8 cellular contexts compared by ENCODE assay signal in the genomic region with DNA sequence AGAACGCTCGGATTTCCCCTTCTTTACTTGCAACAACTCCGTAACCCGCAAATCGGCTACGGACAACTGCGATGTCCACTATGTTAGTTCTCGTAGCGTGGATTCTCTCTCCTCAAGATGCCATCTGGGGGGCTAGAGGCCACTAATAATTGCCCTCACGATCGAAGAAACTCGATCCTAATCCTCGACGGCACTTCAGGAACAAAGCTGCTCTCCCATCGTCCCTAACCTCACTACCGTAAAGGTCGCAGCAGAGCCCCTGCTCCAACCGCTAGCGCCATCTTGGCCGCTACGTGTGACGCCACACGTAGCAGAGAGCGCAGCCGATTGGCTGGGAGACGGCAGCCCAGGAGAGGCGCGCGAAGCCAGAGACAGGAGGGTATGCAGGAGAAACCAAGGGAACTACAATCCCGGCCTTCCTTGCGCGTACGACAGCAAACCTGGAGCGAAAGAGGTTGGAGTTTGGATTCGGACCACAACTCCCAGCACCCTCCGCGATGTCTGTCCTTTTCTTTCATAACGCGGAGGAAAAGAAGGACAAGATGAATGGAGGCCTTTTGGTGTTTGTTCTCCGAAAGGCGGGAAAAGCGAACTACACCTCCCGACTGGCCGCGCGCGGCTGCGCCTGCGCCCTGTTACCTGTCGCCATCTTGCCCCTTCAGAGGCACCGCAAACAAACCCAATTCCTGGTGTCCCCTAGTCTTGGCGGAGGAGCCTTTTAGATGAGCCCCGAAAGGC. TPM values are rescaled to one million over a fixed set of nuclear protein-coding genes. Genes with fewer than 3 reads are reported as not detected.
DNase-seq lines count a peak whose midpoint lies in the region; ATAC-seq and TF ChIP-seq lines count a peak whose summit lies in the region.

A gene with protein sequence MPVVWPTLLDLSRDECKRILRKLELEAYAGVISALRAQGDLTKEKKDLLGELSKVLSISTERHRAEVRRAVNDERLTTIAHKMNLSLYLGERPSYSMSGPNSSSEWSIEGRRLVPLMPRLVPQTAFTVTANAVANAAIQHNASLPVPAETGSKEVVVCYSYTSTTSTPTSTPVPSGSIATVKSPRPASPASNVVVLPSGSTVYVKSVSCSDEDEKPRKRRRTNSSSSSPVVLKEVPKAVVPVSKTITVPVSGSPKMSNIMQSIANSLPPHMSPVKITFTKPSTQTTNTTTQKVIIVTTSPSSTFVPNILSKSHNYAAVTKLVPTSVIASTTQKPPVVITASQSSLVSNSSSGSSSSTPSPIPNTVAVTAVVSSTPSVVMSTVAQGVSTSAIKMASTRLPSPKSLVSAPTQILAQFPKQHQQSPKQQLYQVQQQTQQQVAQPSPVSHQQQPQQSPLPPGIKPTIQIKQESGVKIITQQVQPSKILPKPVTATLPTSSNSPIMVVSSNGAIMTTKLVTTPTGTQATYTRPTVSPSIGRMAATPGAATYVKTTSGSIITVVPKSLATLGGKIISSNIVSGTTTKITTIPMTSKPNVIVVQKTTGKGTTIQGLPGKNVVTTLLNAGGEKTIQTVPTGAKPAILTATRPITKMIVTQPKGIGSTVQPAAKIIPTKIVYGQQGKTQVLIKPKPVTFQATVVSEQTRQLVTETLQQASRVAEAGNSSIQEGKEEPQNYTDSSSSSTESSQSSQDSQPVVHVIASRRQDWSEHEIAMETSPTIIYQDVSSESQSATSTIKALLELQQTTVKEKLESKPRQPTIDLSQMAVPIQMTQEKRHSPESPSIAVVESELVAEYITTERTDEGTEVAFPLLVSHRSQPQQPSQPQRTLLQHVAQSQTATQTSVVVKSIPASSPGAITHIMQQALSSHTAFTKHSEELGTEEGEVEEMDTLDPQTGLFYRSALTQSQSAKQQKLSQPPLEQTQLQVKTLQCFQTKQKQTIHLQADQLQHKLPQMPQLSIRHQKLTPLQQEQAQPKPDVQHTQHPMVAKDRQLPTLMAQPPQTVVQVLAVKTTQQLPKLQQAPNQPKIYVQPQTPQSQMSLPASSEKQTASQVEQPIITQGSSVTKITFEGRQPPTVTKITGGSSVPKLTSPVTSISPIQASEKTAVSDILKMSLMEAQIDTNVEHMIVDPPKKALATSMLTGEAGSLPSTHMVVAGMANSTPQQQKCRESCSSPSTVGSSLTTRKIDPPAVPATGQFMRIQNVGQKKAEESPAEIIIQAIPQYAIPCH (N-terminal part only) (plus strand): TSS at position 635 of the 738 bp plus-strand sequence. CDS start 1,921 bp downstream, outside the sequence.

- TF ChIP-seq CTCF in GM12864 (IDR thresholded peaks at IDR 0.05; ENCODE audit: low read depth, low read length, missing control alignments), result no peak
- TF ChIP-seq CTCF in osteocyte (IDR thresholded peaks at IDR 0.05), result no peak

- no peaks in the 10 kb centered on the region for H3K36me3 ChIP-seq in thymus (ENCODE audit: control insufficient read depth, insufficient read depth)

- intact Hi-C loops in head of caudate nucleus (cut with DNase I), result loop anchor here (2.0 to 10.0 kb wide), 3 partner anchors 64 to 240 kb away; a partner anchor contains a TSS

- peaks cover 11% of the 10 kb centered on the region for H3K36me3 Mint-ChIP-seq in osteocyte (ENCODE audit: unreplicated experiment)

- H3K27me3 Mint-ChIP-seq in osteocyte (ENCODE audit: unreplicated experiment), result no peaks in the 10 kb centered on the region

- H3K27ac Mint-ChIP-seq in osteocyte (ENCODE audit: unreplicated experiment), result peak within 1 kb of the TSS; percentile 98

- H3K4me3 ChIP-seq in GM12864 (ENCODE audit: low read depth, low read length), result peak within 1 kb of the TSS; percentile 98
- peak within 1 kb of the TSS; percentile 93 for H3K4me3 ChIP-seq in thymus (ENCODE audit: low read length)

- H3K4me1 ChIP-seq in thymus (ENCODE audit: control insufficient read depth, insufficient read depth, low read length), result peaks cover 12% of the 10 kb centered on the region

- peak within 1 kb of the TSS; percentile 92 for H3K4me3 Mint-ChIP-seq in osteocyte (ENCODE audit: unreplicated experiment)

- no peaks in the 10 kb centered on the region for H3K9me3 ChIP-seq in thymus (ENCODE audit: control insufficient read depth)

- peak; percentile 96 for DNase-seq in GM12864 (ENCODE audit: low read depth)
- DNase-seq in NCI-H1417 (lab: John Stamatoyannopoulos, UW), result peak; percentile 97 to 100 (median 98)
- DNase-seq in SW 1271 (lab: John Stamatoyannopoulos, UW), result peak; percentile 99
- peak; percentile 74 for DNase-seq in activated naive CD8-positive, alpha-beta T cell treated with anti-CD3 and anti-CD28 coated beads, Interleukin-2, amount 50 U/mL, for 16 hours (ENCODE audit: low read depth, low spot score)
- peak; percentile 95 to 100 (median 99) for DNase-seq in head of caudate nucleus
- DNase-seq in osteocyte (ENCODE audit: extremely low spot score, unreplicated experiment), result peak; percentile 98

- H3K9me3 Mint-ChIP-seq in osteocyte (ENCODE audit: unreplicated experiment), result no peaks in the 10 kb centered on the region

- ATAC-seq in HG02759 (IDR thresholded peaks at IDR 0.05; ENCODE audit: unreplicated experiment), result peak; percentile 95

- H3K27me3 ChIP-seq in thymus (ENCODE audit: control insufficient read depth, insufficient read depth), result no peaks in the 10 kb centered on the region

- H3K27ac ChIP-seq in thymus (ENCODE audit: low read depth), result peak within 1 kb of the TSS; percentile 87

- H3K4me1 Mint-ChIP-seq in osteocyte (ENCODE audit: unreplicated experiment), result peaks cover 28% of the 10 kb centered on the region

- WGBS in thymus, result under 1% methylated on average over 53 of the region's 53 CpGs

RNA-seq across cellular contexts. Expression of the gene that starts here (rescaled TPM):
- 23.8 and 24.1 TPM in 2 replicates for total RNA-seq in osteocyte
- 9.3 TPM for polyA plus RNA-seq in thymus

Comparison
In these comparisons a context has a peak if more than half of its experiments do, and no peak if none do; other contexts are left out.
1. Peak in every context shown above with its lines: DNase-seq, ATAC-seq, H3K4me3 ChIP-seq and H3K27ac ChIP-seq.